Comparison of ENCODE assay signal across 25 cellular contexts in genomic region chr6:35576647-35577046, GRCh38.
A peak's percentile ranks its signal among the peaks of the same experiment; 100 is the strongest.
DNase-seq lines count a peak whose midpoint lies in the region; ATAC-seq lines count a peak whose summit lies in the region.
"Had no signal": no experiment of that assay in that cellular context is flagged by ENCODE, and none has a peak within 500 bp of the region (broad histone marks: within the 10 kb centered on the region; RNA-seq: fewer than 3 reads in every experiment).

No MANE protein-coding gene starts in this region.

- peaks cover 9% of the 10 kb centered on the region for H3K4me1 Mint-ChIP-seq in activated naive CD8-positive, alpha-beta T cell (ENCODE audit: low read depth)
- peaks cover 10% of the 10 kb centered on the region for H3K4me1 Mint-ChIP-seq in activated naive CD8-positive, alpha-beta T cell treated with anti-CD3 and anti-CD28 coated beads for 36 hours
- peaks cover 3 to 5% (median 3%) of the 10 kb centered on the region in 3 donors for H3K4me1 Mint-ChIP-seq in T-cell

- no peaks in the 10 kb centered on the region for H3K27me3 Mint-ChIP-seq in activated naive CD8-positive, alpha-beta T cell
- H3K27me3 Mint-ChIP-seq in activated naive CD8-positive, alpha-beta T cell treated with anti-CD3 and anti-CD28 coated beads for 36 hours = no peaks in the 10 kb centered on the region
- no peaks in the 10 kb centered on the region for H3K27me3 Mint-ChIP-seq in T-cell
- H3K27me3 Mint-ChIP-seq: CD8-positive, alpha-beta memory T cell had no signal

- POLR2A ChIA-PET in T-cell (lab: Charles Lee) = no interaction called here

- peaks cover 5% of the 10 kb centered on the region for H3K36me3 Mint-ChIP-seq in activated naive CD8-positive, alpha-beta T cell
- H3K36me3 Mint-ChIP-seq in activated naive CD8-positive, alpha-beta T cell treated with anti-CD3 and anti-CD28 coated beads for 36 hours = peaks cover 8% of the 10 kb centered on the region
- H3K36me3 Mint-ChIP-seq in T-cell = peaks cover 50% of the 10 kb centered on the region

- ATAC-seq in T-cell (replicated peaks in 1 of 4) = no peak
- ATAC-seq in left lobe of liver = peak; percentile 33
- no peak for ATAC-seq in GM21723 (IDR thresholded peaks at IDR 0.05; ENCODE audit: unreplicated experiment)
- ATAC-seq: A549, PC-3, Right ventricle myocardium inferior, SK-N-SH treated with all-trans-retinoic acid at 6 μM for 48 hours had no signal

- no peak for DNase-seq in activated naive CD8-positive, alpha-beta T cell treated with anti-CD3 and anti-CD28 coated beads for 36 hours
- DNase-seq in T-cell = no peak
- DNase-seq in left lobe of liver (ENCODE audit: low spot score) = no peak
- no peak for DNase-seq in DMS114 treated with DMSO at 0.1 percent for 48 hours (lab: John Stamatoyannopoulos, UW; ENCODE audit: unreplicated experiment)
- DNase-seq in KG1 (lab: John Stamatoyannopoulos, UW) = no peak
- DNase-seq: C1 segment of cervical spinal cord; CD8-positive, alpha-beta memory T cell; DMS 273 treated with DMSO at 0.1 percent for 48 hours; DMS79 treated with DMSO at 0.1 percent for 48 hours; GF-D8; KBM-7; MG63; NCI-H1105 treated with DMSO at 0.1 percent for 48 hours; NCI-H146; NCI-H1930; NCI-H446 treated with DMSO at 0.1 percent for 48 hours; NCI-H526; NCI-H82; NK-92 treated with Interleukin-12 subunit alpha and Interleukin-12 subunit beta, amount 100 ng/mL, for 24 hours; PC-3 had no signal

- no peaks in the 10 kb centered on the region for H3K9me3 Mint-ChIP-seq in activated naive CD8-positive, alpha-beta T cell (ENCODE audit: low read depth)
- no peaks in the 10 kb centered on the region for H3K9me3 Mint-ChIP-seq in activated naive CD8-positive, alpha-beta T cell treated with anti-CD3 and anti-CD28 coated beads for 36 hours
- H3K9me3 Mint-ChIP-seq in T-cell = no peaks in the 10 kb centered on the region
- H3K9me3 Mint-ChIP-seq: CD8-positive, alpha-beta memory T cell had no signal

- H3K4me3 Mint-ChIP-seq in activated naive CD8-positive, alpha-beta T cell = no peak overlapping the region
- H3K4me3 Mint-ChIP-seq in activated naive CD8-positive, alpha-beta T cell treated with anti-CD3 and anti-CD28 coated beads for 36 hours = no peak overlapping the region
- H3K4me3 Mint-ChIP-seq in T-cell = no peak overlapping the region
- H3K4me3 Mint-ChIP-seq: CD8-positive, alpha-beta memory T cell had no signal

- H3K27ac Mint-ChIP-seq in activated naive CD8-positive, alpha-beta T cell = peak overlapping the region; percentile 58
- no peak overlapping the region for H3K27ac Mint-ChIP-seq in activated naive CD8-positive, alpha-beta T cell treated with anti-CD3 and anti-CD28 coated beads for 36 hours
- H3K27ac Mint-ChIP-seq in T-cell = peak overlapping the region; percentile 19 to 23

- CTCF ChIA-PET in T-cell (lab: Charles Lee) = no interaction called here
